2 cellular contexts compared by ENCODE assay signal in the genomic region with DNA sequence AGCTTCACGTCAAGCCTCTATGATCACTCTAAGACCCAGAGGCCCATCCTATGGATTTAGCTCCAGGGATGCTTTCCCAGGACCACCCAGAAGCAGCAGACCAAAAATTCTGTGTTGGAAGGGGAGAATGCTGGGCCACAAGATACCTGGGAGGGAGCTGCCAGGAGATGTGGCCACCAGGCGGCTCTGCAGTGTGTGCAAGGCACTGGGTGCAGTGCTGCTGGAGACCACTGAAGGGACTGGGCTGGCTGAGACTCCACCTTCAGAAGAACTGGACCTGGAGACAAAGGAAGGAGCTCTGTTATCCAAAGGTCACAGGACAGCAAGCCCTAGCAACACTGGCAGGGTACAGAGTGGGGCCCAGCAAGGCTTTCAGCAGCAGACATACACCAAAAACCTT.
TF ChIP-seq lines count a peak whose summit lies in the region.

No MANE protein-coding gene starts in this region.

TF ChIP-seq in HepG2, 621 proteins besides CTCF, POLR2A, EP300 and RAD21 (continues in another document):
- TF ChIP-seq, protein P1, sequence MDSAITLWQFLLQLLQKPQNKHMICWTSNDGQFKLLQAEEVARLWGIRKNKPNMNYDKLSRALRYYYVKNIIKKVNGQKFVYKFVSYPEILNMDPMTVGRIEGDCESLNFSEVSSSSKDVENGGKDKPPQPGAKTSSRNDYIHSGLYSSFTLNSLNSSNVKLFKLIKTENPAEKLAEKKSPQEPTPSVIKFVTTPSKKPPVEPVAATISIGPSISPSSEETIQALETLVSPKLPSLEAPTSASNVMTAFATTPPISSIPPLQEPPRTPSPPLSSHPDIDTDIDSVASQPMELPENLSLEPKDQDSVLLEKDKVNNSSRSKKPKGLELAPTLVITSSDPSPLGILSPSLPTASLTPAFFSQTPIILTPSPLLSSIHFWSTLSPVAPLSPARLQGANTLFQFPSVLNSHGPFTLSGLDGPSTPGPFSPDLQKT (CRISPR knock-in tag; IDR thresholded peaks at IDR 0.05; ENCODE audit: borderline replicate concordance), result no peak
- TF ChIP-seq ZNF614 (CRISPR knock-in tag; IDR thresholded peaks at IDR 0.05; ENCODE audit: borderline replicate concordance) (no peak), ZFAT (CRISPR knock-in tag; conservative IDR thresholded peaks at IDR 0.05) (no peak), ZNF891 (CRISPR knock-in tag; IDR thresholded peaks at IDR 0.05) (no peak), ZNF451 (CRISPR knock-in tag; IDR thresholded peaks at IDR 0.05) (no peak), ZNF709 (CRISPR knock-in tag; IDR thresholded peaks at IDR 0.05) (no peak), SRY (CRISPR knock-in tag; IDR thresholded peaks at IDR 0.05) (no peak), HDAC2 (CRISPR knock-in tag; IDR thresholded peaks at IDR 0.05) (no peak), ADNP (CRISPR knock-in tag; IDR thresholded peaks at IDR 0.05) (no peak), KAT8 (CRISPR knock-in tag; IDR thresholded peaks at IDR 0.05) (no peak), ZBTB1 (CRISPR knock-in tag; IDR thresholded peaks at IDR 0.05; ENCODE audit: borderline replicate concordance) (no peak), TP53 (CRISPR knock-in tag; conservative IDR thresholded peaks at IDR 0.05) (no peak), ZNF34 (CRISPR knock-in tag; IDR thresholded peaks at IDR 0.05; ENCODE audit: borderline replicate concordance) (no peak), ZNF792 (CRISPR knock-in tag; IDR thresholded peaks at IDR 0.05) (no peak), ATRX (CRISPR knock-in tag; IDR thresholded peaks at IDR 0.05; ENCODE audit: borderline replicate concordance) (no peak)
- TF ChIP-seq, protein P2, sequence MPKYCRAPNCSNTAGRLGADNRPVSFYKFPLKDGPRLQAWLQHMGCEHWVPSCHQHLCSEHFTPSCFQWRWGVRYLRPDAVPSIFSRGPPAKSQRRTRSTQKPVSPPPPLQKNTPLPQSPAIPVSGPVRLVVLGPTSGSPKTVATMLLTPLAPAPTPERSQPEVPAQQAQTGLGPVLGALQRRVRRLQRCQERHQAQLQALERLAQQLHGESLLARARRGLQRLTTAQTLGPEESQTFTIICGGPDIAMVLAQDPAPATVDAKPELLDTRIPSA (CRISPR knock-in tag; IDR thresholded peaks at IDR 0.05; ENCODE audit: borderline replicate concordance), result no peak
- TF ChIP-seq, protein P3, sequence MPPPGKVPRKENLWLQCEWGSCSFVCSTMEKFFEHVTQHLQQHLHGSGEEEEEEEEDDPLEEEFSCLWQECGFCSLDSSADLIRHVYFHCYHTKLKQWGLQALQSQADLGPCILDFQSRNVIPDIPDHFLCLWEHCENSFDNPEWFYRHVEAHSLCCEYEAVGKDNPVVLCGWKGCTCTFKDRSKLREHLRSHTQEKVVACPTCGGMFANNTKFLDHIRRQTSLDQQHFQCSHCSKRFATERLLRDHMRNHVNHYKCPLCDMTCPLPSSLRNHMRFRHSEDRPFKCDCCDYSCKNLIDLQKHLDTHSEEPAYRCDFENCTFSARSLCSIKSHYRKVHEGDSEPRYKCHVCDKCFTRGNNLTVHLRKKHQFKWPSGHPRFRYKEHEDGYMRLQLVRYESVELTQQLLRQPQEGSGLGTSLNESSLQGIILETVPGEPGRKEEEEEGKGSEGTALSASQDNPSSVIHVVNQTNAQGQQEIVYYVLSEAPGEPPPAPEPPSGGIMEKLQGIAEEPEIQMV (CRISPR knock-in tag; IDR thresholded peaks at IDR 0.05; ENCODE audit: low read depth), result no peak
- TF ChIP-seq, protein P4, sequence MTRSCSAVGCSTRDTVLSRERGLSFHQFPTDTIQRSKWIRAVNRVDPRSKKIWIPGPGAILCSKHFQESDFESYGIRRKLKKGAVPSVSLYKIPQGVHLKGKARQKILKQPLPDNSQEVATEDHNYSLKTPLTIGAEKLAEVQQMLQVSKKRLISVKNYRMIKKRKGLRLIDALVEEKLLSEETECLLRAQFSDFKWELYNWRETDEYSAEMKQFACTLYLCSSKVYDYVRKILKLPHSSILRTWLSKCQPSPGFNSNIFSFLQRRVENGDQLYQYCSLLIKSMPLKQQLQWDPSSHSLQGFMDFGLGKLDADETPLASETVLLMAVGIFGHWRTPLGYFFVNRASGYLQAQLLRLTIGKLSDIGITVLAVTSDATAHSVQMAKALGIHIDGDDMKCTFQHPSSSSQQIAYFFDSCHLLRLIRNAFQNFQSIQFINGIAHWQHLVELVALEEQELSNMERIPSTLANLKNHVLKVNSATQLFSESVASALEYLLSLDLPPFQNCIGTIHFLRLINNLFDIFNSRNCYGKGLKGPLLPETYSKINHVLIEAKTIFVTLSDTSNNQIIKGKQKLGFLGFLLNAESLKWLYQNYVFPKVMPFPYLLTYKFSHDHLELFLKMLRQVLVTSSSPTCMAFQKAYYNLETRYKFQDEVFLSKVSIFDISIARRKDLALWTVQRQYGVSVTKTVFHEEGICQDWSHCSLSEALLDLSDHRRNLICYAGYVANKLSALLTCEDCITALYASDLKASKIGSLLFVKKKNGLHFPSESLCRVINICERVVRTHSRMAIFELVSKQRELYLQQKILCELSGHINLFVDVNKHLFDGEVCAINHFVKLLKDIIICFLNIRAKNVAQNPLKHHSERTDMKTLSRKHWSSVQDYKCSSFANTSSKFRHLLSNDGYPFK (CRISPR knock-in tag; IDR thresholded peaks at IDR 0.05; ENCODE audit: borderline replicate concordance), result no peak
- TF ChIP-seq, protein P5, sequence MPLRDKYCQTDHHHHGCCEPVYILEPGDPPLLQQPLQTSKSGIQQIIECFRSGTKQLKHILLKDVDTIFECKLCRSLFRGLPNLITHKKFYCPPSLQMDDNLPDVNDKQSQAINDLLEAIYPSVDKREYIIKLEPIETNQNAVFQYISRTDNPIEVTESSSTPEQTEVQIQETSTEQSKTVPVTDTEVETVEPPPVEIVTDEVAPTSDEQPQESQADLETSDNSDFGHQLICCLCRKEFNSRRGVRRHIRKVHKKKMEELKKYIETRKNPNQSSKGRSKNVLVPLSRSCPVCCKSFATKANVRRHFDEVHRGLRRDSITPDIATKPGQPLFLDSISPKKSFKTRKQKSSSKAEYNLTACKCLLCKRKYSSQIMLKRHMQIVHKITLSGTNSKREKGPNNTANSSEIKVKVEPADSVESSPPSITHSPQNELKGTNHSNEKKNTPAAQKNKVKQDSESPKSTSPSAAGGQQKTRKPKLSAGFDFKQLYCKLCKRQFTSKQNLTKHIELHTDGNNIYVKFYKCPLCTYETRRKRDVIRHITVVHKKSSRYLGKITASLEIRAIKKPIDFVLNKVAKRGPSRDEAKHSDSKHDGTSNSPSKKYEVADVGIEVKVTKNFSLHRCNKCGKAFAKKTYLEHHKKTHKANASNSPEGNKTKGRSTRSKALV (CRISPR knock-in tag; IDR thresholded peaks at IDR 0.05), result no peak
- TF ChIP-seq, protein P6, sequence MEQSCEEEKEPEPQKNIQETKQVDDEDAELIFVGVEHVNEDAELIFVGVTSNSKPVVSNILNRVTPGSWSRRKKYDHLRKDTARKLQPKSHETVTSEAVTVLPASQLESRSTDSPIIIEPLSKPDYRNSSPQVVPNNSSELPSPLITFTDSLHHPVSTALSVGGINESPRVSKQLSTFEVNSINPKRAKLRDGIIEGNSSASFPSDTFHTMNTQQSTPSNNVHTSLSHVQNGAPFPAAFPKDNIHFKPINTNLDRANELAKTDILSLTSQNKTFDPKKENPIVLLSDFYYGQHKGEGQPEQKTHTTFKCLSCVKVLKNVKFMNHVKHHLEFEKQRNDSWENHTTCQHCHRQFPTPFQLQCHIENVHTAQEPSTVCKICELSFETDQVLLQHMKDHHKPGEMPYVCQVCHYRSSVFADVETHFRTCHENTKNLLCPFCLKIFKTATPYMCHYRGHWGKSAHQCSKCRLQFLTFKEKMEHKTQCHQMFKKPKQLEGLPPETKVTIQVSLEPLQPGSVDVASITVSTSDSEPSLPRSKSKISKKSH (CRISPR knock-in tag; IDR thresholded peaks at IDR 0.05; ENCODE audit: borderline replicate concordance), result no peak

TF ChIP-seq in SK-N-SH treated with all-trans-retinoic acid at 6 μM for 48 hours, 23 proteins besides CTCF, POLR2A, EP300 and RAD21 (continued from another document):
- TF ChIP-seq, protein P7, sequence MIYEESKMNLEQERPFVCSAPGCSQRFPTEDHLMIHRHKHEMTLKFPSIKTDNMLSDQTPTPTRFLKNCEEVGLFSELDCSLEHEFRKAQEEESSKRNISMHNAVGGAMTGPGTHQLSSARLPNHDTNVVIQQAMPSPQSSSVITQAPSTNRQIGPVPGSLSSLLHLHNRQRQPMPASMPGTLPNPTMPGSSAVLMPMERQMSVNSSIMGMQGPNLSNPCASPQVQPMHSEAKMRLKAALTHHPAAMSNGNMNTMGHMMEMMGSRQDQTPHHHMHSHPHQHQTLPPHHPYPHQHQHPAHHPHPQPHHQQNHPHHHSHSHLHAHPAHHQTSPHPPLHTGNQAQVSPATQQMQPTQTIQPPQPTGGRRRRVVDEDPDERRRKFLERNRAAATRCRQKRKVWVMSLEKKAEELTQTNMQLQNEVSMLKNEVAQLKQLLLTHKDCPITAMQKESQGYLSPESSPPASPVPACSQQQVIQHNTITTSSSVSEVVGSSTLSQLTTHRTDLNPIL (CRISPR knock-in tag; IDR thresholded peaks at IDR 0.05; ENCODE audit: low read depth), result no peak
- TF ChIP-seq BACH2 (CRISPR knock-in tag; IDR thresholded peaks at IDR 0.05; ENCODE audit: borderline replicate concordance) (no peak), ARNTL (CRISPR knock-in tag; IDR thresholded peaks at IDR 0.05; ENCODE audit: borderline replicate concordance, low read depth) (no peak), PPARA (CRISPR knock-in tag; IDR thresholded peaks at IDR 0.05; ENCODE audit: borderline replicate concordance) (no peak), RARB (CRISPR knock-in tag; IDR thresholded peaks at IDR 0.05) (no peak), SNAI2 (CRISPR knock-in tag; IDR thresholded peaks at IDR 0.05) (no peak), CSDC2 (CRISPR knock-in tag; IDR thresholded peaks at IDR 0.05) (no peak), ZFP30 (CRISPR knock-in tag; IDR thresholded peaks at IDR 0.05) (no peak), ZNF565 (CRISPR knock-in tag; conservative IDR thresholded peaks at IDR 0.05; ENCODE audit: low read depth) (no peak), ESRRG (CRISPR knock-in tag; IDR thresholded peaks at IDR 0.05) (no peak), ZFP3 (CRISPR knock-in tag; IDR thresholded peaks at IDR 0.05) (no peak), ZC3H10 (CRISPR knock-in tag; IDR thresholded peaks at IDR 0.05) (no peak), GLIS3 (CRISPR knock-in tag; IDR thresholded peaks at IDR 0.05) (no peak), ZNF70 (CRISPR knock-in tag; IDR thresholded peaks at IDR 0.05) (no peak)
- TF ChIP-seq, protein P8, sequence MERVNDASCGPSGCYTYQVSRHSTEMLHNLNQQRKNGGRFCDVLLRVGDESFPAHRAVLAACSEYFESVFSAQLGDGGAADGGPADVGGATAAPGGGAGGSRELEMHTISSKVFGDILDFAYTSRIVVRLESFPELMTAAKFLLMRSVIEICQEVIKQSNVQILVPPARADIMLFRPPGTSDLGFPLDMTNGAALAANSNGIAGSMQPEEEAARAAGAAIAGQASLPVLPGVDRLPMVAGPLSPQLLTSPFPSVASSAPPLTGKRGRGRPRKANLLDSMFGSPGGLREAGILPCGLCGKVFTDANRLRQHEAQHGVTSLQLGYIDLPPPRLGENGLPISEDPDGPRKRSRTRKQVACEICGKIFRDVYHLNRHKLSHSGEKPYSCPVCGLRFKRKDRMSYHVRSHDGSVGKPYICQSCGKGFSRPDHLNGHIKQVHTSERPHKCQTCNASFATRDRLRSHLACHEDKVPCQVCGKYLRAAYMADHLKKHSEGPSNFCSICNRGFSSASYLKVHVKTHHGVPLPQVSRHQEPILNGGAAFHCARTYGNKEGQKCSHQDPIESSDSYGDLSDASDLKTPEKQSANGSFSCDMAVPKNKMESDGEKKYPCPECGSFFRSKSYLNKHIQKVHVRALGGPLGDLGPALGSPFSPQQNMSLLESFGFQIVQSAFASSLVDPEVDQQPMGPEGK (CRISPR knock-in tag; IDR thresholded peaks at IDR 0.05; ENCODE audit: borderline replicate concordance), result no peak
- TF ChIP-seq, protein P9, sequence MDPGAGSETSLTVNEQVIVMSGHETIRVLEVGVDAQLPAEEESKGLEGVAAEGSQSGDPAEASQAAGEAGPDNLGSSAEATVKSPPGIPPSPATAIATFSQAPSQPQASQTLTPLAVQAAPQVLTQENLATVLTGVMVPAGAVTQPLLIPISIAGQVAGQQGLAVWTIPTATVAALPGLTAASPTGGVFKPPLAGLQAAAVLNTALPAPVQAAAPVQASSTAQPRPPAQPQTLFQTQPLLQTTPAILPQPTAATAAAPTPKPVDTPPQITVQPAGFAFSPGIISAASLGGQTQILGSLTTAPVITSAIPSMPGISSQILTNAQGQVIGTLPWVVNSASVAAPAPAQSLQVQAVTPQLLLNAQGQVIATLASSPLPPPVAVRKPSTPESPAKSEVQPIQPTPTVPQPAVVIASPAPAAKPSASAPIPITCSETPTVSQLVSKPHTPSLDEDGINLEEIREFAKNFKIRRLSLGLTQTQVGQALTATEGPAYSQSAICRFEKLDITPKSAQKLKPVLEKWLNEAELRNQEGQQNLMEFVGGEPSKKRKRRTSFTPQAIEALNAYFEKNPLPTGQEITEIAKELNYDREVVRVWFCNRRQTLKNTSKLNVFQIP (CRISPR knock-in tag; IDR thresholded peaks at IDR 0.05; ENCODE audit: borderline replicate concordance, low read depth), result no peak
- TF ChIP-seq, protein P10, sequence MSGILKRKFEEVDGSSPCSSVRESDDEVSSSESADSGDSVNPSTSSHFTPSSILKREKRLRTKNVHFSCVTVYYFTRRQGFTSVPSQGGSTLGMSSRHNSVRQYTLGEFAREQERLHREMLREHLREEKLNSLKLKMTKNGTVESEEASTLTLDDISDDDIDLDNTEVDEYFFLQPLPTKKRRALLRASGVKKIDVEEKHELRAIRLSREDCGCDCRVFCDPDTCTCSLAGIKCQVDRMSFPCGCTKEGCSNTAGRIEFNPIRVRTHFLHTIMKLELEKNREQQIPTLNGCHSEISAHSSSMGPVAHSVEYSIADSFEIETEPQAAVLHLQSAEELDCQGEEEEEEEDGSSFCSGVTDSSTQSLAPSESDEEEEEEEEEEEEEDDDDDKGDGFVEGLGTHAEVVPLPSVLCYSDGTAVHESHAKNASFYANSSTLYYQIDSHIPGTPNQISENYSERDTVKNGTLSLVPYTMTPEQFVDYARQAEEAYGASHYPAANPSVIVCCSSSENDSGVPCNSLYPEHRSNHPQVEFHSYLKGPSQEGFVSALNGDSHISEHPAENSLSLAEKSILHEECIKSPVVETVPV (CRISPR knock-in tag; IDR thresholded peaks at IDR 0.05), result no peak
